In genomic region chr10:61842755-61843497, GRCh38 we compare ENCODE assay signal across 13 cellular contexts. TPM values are rescaled to one million over a fixed set of nuclear protein-coding genes. Genes with fewer than 3 reads are reported as not detected.
DNase-seq lines count a peak whose midpoint lies in the region; ATAC-seq and TF ChIP-seq lines count a peak whose summit lies in the region.
"Had no signal": no experiment of that assay in that cellular context is flagged by ENCODE, and none has a peak within 500 bp of the region (broad histone marks: within the 10 kb centered on the region; RNA-seq: fewer than 3 reads in every experiment).

No MANE protein-coding gene starts in this region.

- H3K4me3 ChIP-seq in testis: no peak overlapping the region
- no peak overlapping the region for H3K4me3 ChIP-seq in Karpas-422 (ENCODE audit: low read length)
- H3K4me3 ChIP-seq: thyroid gland had no signal

- 71 to 72% methylated on average over 4 of the region's 4 CpGs for WGBS in testis, 2 donors

- TF ChIP-seq CTCF in testis (IDR thresholded peaks at IDR 0.05): no peak

- no peak overlapping the region for H3K4me2 ChIP-seq in Karpas-422 (ENCODE audit: low read depth, low read length, poor library complexity, severe bottlenecking)

- no peaks in the 10 kb centered on the region for H3K9me3 ChIP-seq in testis
- H3K9me3 ChIP-seq in Karpas-422 (ENCODE audit: low read length): no peaks in the 10 kb centered on the region
- H3K9me3 ChIP-seq: thyroid gland had no signal

- H3K27ac ChIP-seq in testis (peak overlapping the region in 1 of 2 donors; percentile 16), Karpas-422 (ENCODE audit: low read length) (no peak overlapping the region)
- H3K27ac ChIP-seq: thyroid gland had no signal

- no peak overlapping the region for H2AFZ ChIP-seq in Karpas-422 (ENCODE audit: low read length)

- H3K27me3 ChIP-seq in testis: no peaks in the 10 kb centered on the region
- no peaks in the 10 kb centered on the region for H3K27me3 ChIP-seq in Karpas-422 (ENCODE audit: low read length)
- H3K27me3 ChIP-seq: thyroid gland had no signal

- H3K36me3 ChIP-seq in testis (ENCODE audit: low read depth, missing control alignments) (no peaks in the 10 kb centered on the region), Karpas-422 (ENCODE audit: insufficient read depth, low read length) (no peaks in the 10 kb centered on the region)
- H3K36me3 ChIP-seq: thyroid gland had no signal

- no peak overlapping the region for H3K9ac ChIP-seq in Karpas-422 (ENCODE audit: low read length)

- ATAC-seq in HG03025 (IDR thresholded peaks at IDR 0.05; ENCODE audit: low FRiP score, unreplicated experiment): no peak
- ATAC-seq in GM21786 (IDR thresholded peaks at IDR 0.05; ENCODE audit: unreplicated experiment): no peak

- intact Hi-C loops in testis (cut with DNase I; ENCODE audit: low total_unique reads): no loop called here

- no peaks in the 10 kb centered on the region for H3K9me2 ChIP-seq in Karpas-422 (replicated peaks; ENCODE audit: insufficient read depth, low read length)

- no peaks in the 10 kb centered on the region for H4K20me1 ChIP-seq in Karpas-422 (ENCODE audit: insufficient read depth, low read depth, low read length)

- no peaks in the 10 kb centered on the region for H3K79me2 ChIP-seq in Karpas-422 (ENCODE audit: low read length)

- H3K4me1 ChIP-seq in testis (peaks cover 12% of the 10 kb centered on the region), Karpas-422 (ENCODE audit: low read length) (no peaks in the 10 kb centered on the region)
- H3K4me1 ChIP-seq: thyroid gland had no signal

- TF ChIP-seq POLR2A in testis (IDR thresholded peaks at IDR 0.05): no peak

- DNase-seq in HS-5 (ENCODE audit: low read depth) (peak; percentile 54), amniotic epithelial cell (ENCODE audit: low read depth) (peak; percentile 81), glomerular visceral epithelial cell (ENCODE audit: extremely low spot score) (peak; percentile 52), testis (peak; percentile 40), Karpas-422 (no peak)
- DNase-seq in activated CD4-positive, alpha-beta T cell treated with anti-CD3 and anti-CD28 coated beads, Interleukin-2, amount 50 U/mL, for 1 hour: no peak
- DNase-seq: activated CD8-positive, alpha-beta memory T cell treated with anti-CD3 and anti-CD28 coated beads for 24 hours; NCI-H2029 treated with DMSO at 0.1 percent for 48 hours; nucleus accumbens; SHP77; thyroid gland had no signal

RNA-seq across cellular contexts. Expression of gene ARID5B, which starts 58.6 kb away (rescaled TPM):
- total RNA-seq in testis: 10 to 100 TPM; 52.1 to 73.6 TPM
- polyA plus RNA-seq in testis (ENCODE audit: insufficient read depth, low read depth, low replicate concordance): 14.3 TPM
- total RNA-seq in Karpas-422 (2014; rRNA removed; shearing (Covaris generic); ENCODE audit: low replicate concordance): 1.3 and 5.9 TPM in 2 replicates

Comparison
In these comparisons a context has a peak if more than half of its experiments do, and no peak if none do; other contexts are left out.
1. DNase-seq: peak in HS-5 (single experiment), amniotic epithelial cell (single experiment), glomerular visceral epithelial cell (single experiment) and testis (single experiment); none in Karpas-422 (single experiment) and activated CD4-positive, alpha-beta T cell treated with anti-CD3 and anti-CD28 coated beads, Interleukin-2, amount 50 U/mL, for 1 hour (single experiment).